In genomic region chr20:59938696-59939051, GRCh38 we compare ENCODE assay signal across 1 cellular context.
TF ChIP-seq lines count a peak whose summit lies in the region.

No MANE protein-coding gene starts in this region.

TF ChIP-seq in GM12878, 131 proteins besides CTCF, POLR2A, EP300 and RAD21:
- TF ChIP-seq BMI1 (IDR thresholded peaks at IDR 0.05; ENCODE audit: borderline replicate concordance) (no peak), BCL11A (IDR thresholded peaks at IDR 0.05; ENCODE audit: low read depth, low read length) (no peak), POU2F2 (IDR thresholded peaks at IDR 0.05; ENCODE audit: borderline replicate concordance, low read depth, low read length) (no peak), IRF3 (IDR thresholded peaks at IDR 0.05) (no peak), E2F4 (IDR thresholded peaks at IDR 0.05; ENCODE audit: low read depth, low read length) (no peak), PAX5 (IDR thresholded peaks at IDR 0.05; ENCODE audit: borderline replicate concordance, low read depth, low read length) (no peak), ZBED1 (IDR thresholded peaks at IDR 0.05; ENCODE audit: borderline replicate concordance) (no peak), E2F8 (IDR thresholded peaks at IDR 0.05; ENCODE audit: low read depth, partially characterized antibody) (no peak), SIX5 (IDR thresholded peaks at IDR 0.05; ENCODE audit: low read depth, low read length, severe bottlenecking) (no peak)
